Comparison of ENCODE assay signal across 23 cellular contexts in the genomic region with DNA sequence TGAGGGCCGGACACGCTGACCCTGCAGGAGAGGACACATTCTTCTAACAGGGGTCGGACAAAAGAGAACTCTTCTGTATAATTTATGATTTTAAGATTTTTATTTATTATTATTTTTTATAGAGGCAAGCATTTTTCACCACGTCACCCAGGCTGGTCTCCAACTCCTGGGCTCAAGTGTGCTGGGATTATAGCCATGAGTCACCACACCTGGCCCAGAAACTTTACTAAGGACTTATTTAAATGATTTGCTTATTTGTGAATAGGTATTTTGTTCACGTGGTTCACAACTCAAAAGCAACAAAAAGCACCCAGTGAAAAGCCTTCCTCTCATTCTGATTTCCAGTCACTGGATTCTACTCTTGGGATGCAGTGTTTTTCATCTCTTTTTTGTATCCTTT. TPM values are rescaled to one million over a fixed set of nuclear protein-coding genes. Genes with fewer than 3 reads are reported as not detected.
A peak's percentile ranks its signal among the peaks of the same experiment; 100 is the strongest.
DNase-seq lines count a peak whose midpoint lies in the region; ATAC-seq and TF ChIP-seq lines count a peak whose summit lies in the region.
"Had no signal": no experiment of that assay in that cellular context is flagged by ENCODE, and none has a peak within 500 bp of the region (broad histone marks: within the 10 kb centered on the region; RNA-seq: fewer than 3 reads in every experiment).

No MANE protein-coding gene starts in this region.

- no peaks in the 10 kb centered on the region for H3K27me3 ChIP-seq in breast epithelium
- no peaks in the 10 kb centered on the region for H3K27me3 ChIP-seq in esophagus squamous epithelium
- no peaks in the 10 kb centered on the region for H3K27me3 ChIP-seq in prostate gland (replicated peaks; ENCODE audit: insufficient read depth)

- BruUV-seq in MCF 10A (replicated peaks; lab: Mats Ljungman, UMichigan) = no TSS peak

- TF ChIP-seq CTCF in MCF 10A (IDR thresholded peaks at IDR 0.05; ENCODE audit: unreplicated experiment) = no peak
- no peak for TF ChIP-seq CTCF in breast epithelium (IDR thresholded peaks at IDR 0.05)
- TF ChIP-seq CTCF in esophagus squamous epithelium (IDR thresholded peaks at IDR 0.05) = no peak
- no peak for TF ChIP-seq CTCF in prostate gland (IDR thresholded peaks at IDR 0.05)

- H3K4me3 ChIP-seq in breast epithelium (no peak overlapping the region), esophagus squamous epithelium (no peak overlapping the region), prostate gland (no peak overlapping the region)

- DNase-seq in MCF 10A (ENCODE audit: unreplicated experiment) (peak; percentile 57), breast epithelium (ENCODE audit: low spot score in 2 of 2) (no peak), esophagus squamous epithelium (lab: John Stamatoyannopoulos, UW) (no peak), prostate gland (ENCODE audit: low spot score) (no peak), HUDEP-2 (lab: John Stamatoyannopoulos, UW; ENCODE audit: unreplicated experiment in 76 of 76) (no peak), HT-29 (ENCODE audit: low spot score) (no peak)
- DNase-seq: 8988T; CD4-positive, CD25-positive, alpha-beta regulatory T cell; COR-L47; DMS 273 treated with DMSO at 0.1 percent for 48 hours; GDM1; GOT3; NCI-H1694 treated with DMSO at 0.1 percent for 48 hours; NCI-H2107; NCI-H2227 treated with DMSO at 0.1 percent for 48 hours; NCI-H510A treated with DMSO at 0.1 percent for 48 hours; NCI-H774; OCI-M1; SIG-M5 had no signal

- no peaks in the 10 kb centered on the region for H3K36me3 Mint-ChIP-seq in MCF 10A (ENCODE audit: insufficient read depth, unreplicated experiment)
- no peaks in the 10 kb centered on the region for H3K36me3 Mint-ChIP-seq in stimulated activated memory B cell treated with anti-CD40 and anti-IgM and Interleukin-4, amounts not matched to agents 10 μg/mL and 1 μg/mL and 100 μg/mL, for 72 hours

- ATAC-seq in HG03196 (IDR thresholded peaks at IDR 0.05; ENCODE audit: unreplicated experiment) = no peak
- ATAC-seq in stimulated activated memory B cell treated with anti-CD40 and anti-IgM and Interleukin-4, amounts not matched to agents 10 μg/mL and 1 μg/mL and 100 μg/mL, for 72 hours = no peak
- ATAC-seq: HepG2 had no signal

- TF ChIP-seq POLR2A in breast epithelium (IDR thresholded peaks at IDR 0.05) (no peak), esophagus squamous epithelium (IDR thresholded peaks at IDR 0.05) (no peak), prostate gland (IDR thresholded peaks at IDR 0.05) (no peak)

- CTCF ChIA-PET in MCF 10A (lab: Yijun Ruan, JAX) = no interaction called here

- no peak overlapping the region for H3K4me3 Mint-ChIP-seq in MCF 10A (ENCODE audit: unreplicated experiment)
- H3K4me3 Mint-ChIP-seq in stimulated activated memory B cell treated with anti-CD40 and anti-IgM and Interleukin-4, amounts not matched to agents 10 μg/mL and 1 μg/mL and 100 μg/mL, for 72 hours = no peak overlapping the region
- H3K4me3 Mint-ChIP-seq: B cell had no signal

- WGBS in esophagus squamous epithelium, 2 donors = 31 to 67% methylated on average over 5 of the region's 5 CpGs
- 44% methylated on average over 5 of the region's 5 CpGs for WGBS in prostate gland

- H3K4me1 ChIP-seq in breast epithelium (peaks cover 0 to 6% of the 10 kb centered on the region in 2 donors), esophagus squamous epithelium (peaks cover 40 to 70% (median 52%) of the 10 kb centered on the region in 3 donors), prostate gland (replicated peaks) (no peaks in the 10 kb centered on the region)

- no peaks in the 10 kb centered on the region for H3K27me3 Mint-ChIP-seq in MCF 10A (ENCODE audit: insufficient read depth, unreplicated experiment)
- H3K27me3 Mint-ChIP-seq in stimulated activated memory B cell treated with anti-CD40 and anti-IgM and Interleukin-4, amounts not matched to agents 10 μg/mL and 1 μg/mL and 100 μg/mL, for 72 hours = peaks cover 9% of the 10 kb centered on the region
- H3K27me3 Mint-ChIP-seq: B cell had no signal

- H3K4me1 Mint-ChIP-seq in MCF 10A (ENCODE audit: insufficient read depth, unreplicated experiment) = no peaks in the 10 kb centered on the region
- H3K4me1 Mint-ChIP-seq in stimulated activated memory B cell treated with anti-CD40 and anti-IgM and Interleukin-4, amounts not matched to agents 10 μg/mL and 1 μg/mL and 100 μg/mL, for 72 hours = peaks cover 42% of the 10 kb centered on the region

- H3K27ac Mint-ChIP-seq in MCF 10A (ENCODE audit: low read depth, unreplicated experiment) = no peak overlapping the region
- no peak overlapping the region for H3K27ac Mint-ChIP-seq in stimulated activated memory B cell treated with anti-CD40 and anti-IgM and Interleukin-4, amounts not matched to agents 10 μg/mL and 1 μg/mL and 100 μg/mL, for 72 hours

- H3K36me3 ChIP-seq in breast epithelium = no peaks in the 10 kb centered on the region
- H3K36me3 ChIP-seq in esophagus squamous epithelium = no peaks in the 10 kb centered on the region
- no peaks in the 10 kb centered on the region for H3K36me3 ChIP-seq in prostate gland

- no peaks in the 10 kb centered on the region for H3K9me3 Mint-ChIP-seq in MCF 10A (ENCODE audit: unreplicated experiment)
- H3K9me3 Mint-ChIP-seq in stimulated activated memory B cell treated with anti-CD40 and anti-IgM and Interleukin-4, amounts not matched to agents 10 μg/mL and 1 μg/mL and 100 μg/mL, for 72 hours = no peaks in the 10 kb centered on the region

- POLR2A ChIA-PET in MCF 10A (lab: Yijun Ruan, JAX) = no interaction called here

- intact Hi-C loops in MCF 10A (cut with micrococcal nuclease) (no loop called here), breast epithelium (cut with DNase I; ENCODE audit: low total_unique reads) (no loop called here), esophagus squamous epithelium (cut with DNase I) (no loop called here), prostate gland (cut with DNase I) (no loop called here)

- no peaks in the 10 kb centered on the region for H3K9me3 ChIP-seq in breast epithelium
- no peaks in the 10 kb centered on the region for H3K9me3 ChIP-seq in esophagus squamous epithelium
- no peaks in the 10 kb centered on the region for H3K9me3 ChIP-seq in prostate gland

- peak overlapping the region in 1 of 2 donors; percentile 2 for H3K27ac ChIP-seq in breast epithelium
- H3K27ac ChIP-seq in esophagus squamous epithelium = peak overlapping the region in 3 of 4 donors; percentile 58 to 67 (median 66)
- peak overlapping the region; percentile 34 to 57 for H3K27ac ChIP-seq in prostate gland

RNA-seq across cellular contexts. Expression of gene SERPINF1, which starts 2.3 kb away (rescaled TPM):
- total RNA-seq in MCF 10A (2022) = 1.8 TPM in 1 of 2 replicates, not detected in the other
- total RNA-seq in breast epithelium = 1,000 to 10,000 TPM in 1 of 3 donors, 100 to 1,000 TPM in 2; 427 to 3,050 (median 615) TPM
- total RNA-seq in esophagus squamous epithelium = 100 to 1,000 TPM in 2 of 4 donors, 10 to 100 TPM in 2; 26.6 to 351 (median 80.6) TPM
- 1,000 to 10,000 TPM in 1 of 2 donors, 100 to 1,000 TPM in 1; 119 to 2,127 TPM for total RNA-seq in prostate gland
- total RNA-seq in HT-29 (2014; rRNA removed; shearing (Covaris generic)) = 1.1 and 5.0 TPM in 2 replicates
- total RNA-seq: CD4-positive, CD25-positive, alpha-beta regulatory T cell had no signal

RNA-seq across cellular contexts. Expression of gene SERPINF2, which starts 16.9 kb away (rescaled TPM):
- total RNA-seq in MCF 10A (2022) = 0.56 and 0.66 TPM in 2 replicates
- 10 to 100 TPM; 18.4 to 30.1 (median 21.3) TPM for total RNA-seq in breast epithelium
- total RNA-seq in esophagus squamous epithelium = 1 to 10 TPM in 2 of 4 donors, under 1 TPM in 2; 0.22 to 7.1 (median 1.6) TPM
- 10 to 100 TPM; 30.4 to 56.1 TPM for total RNA-seq in prostate gland
- 9.8 and 10.9 TPM in 2 replicates for total RNA-seq in HT-29 (2014; rRNA removed; shearing (Covaris generic))

RNA-seq across cellular contexts. Expression of gene WDR81, which starts 35.0 kb away (rescaled TPM):
- 17.4 and 19.4 TPM in 2 replicates for total RNA-seq in MCF 10A (2022)
- 10 to 100 TPM; 36.6 to 52.6 (median 41.6) TPM for total RNA-seq in breast epithelium
- 10 to 100 TPM; 12.5 to 33.8 (median 21.1) TPM for total RNA-seq in esophagus squamous epithelium
- 10 to 100 TPM; 39.2 to 72.9 TPM for total RNA-seq in prostate gland
- 35.8 and 39.2 TPM in 2 replicates for total RNA-seq in HT-29 (2014; rRNA removed; shearing (Covaris generic))

RNA-seq across cellular contexts. Expression of gene TLCD2, which starts 49.4 kb away (rescaled TPM):
- 2.5 and 4.0 TPM in 2 replicates for total RNA-seq in MCF 10A (2022)
- total RNA-seq in breast epithelium = 10 to 100 TPM in 1 of 3 donors, 1 to 10 TPM in 2; 3.7 to 10.9 (median 6.9) TPM
- total RNA-seq in esophagus squamous epithelium = 1 to 10 TPM; 4.2 to 6.0 (median 5.6) TPM
- 1 to 10 TPM; 2.3 TPM for total RNA-seq in prostate gland
- total RNA-seq in HT-29 (2014; rRNA removed; shearing (Covaris generic)) = 0.56 and 0.97 TPM in 2 replicates
- total RNA-seq: B cell had no signal
